12 cellular contexts compared by ENCODE assay signal in genomic region chr3:58537412-58538301, GRCh38. TPM values are rescaled to one million over a fixed set of nuclear protein-coding genes. Genes with fewer than 3 reads are reported as not detected.
DNase-seq lines count a peak whose midpoint lies in the region; ATAC-seq, FAIRE-seq and TF ChIP-seq lines count a peak whose summit lies in the region.
"Had no signal": no experiment of that assay in that cellular context is flagged by ENCODE, and none has a peak within 500 bp of the region (broad histone marks: within the 10 kb centered on the region; RNA-seq: fewer than 3 reads in every experiment).

No MANE protein-coding gene starts in this region.

- TF ChIP-seq POLR2A in K562 (conservative IDR thresholded peaks at IDR 0.05) = no peak
- no peak for TF ChIP-seq POLR2A in gastrocnemius medialis (IDR thresholded peaks at IDR 0.05)

- TF ChIP-seq CTCF in GM23338 (conservative IDR thresholded peaks at IDR 0.05; ENCODE audit: low read depth in 2 of 2) (no peak), K562 (IDR thresholded peaks at IDR 0.05 in 2 of 3, conservative IDR thresholded peaks at IDR 0.05 in 1 of 3; ENCODE audit: insufficient read depth in 2 of 3, low read depth in 1 of 3, low read length in 3 of 3) (no peak), left lung (IDR thresholded peaks at IDR 0.05) (no peak), gastrocnemius medialis (IDR thresholded peaks at IDR 0.05 in 4 of 5, conservative IDR thresholded peaks at IDR 0.05 in 1 of 5) (no peak), GM10248 (IDR thresholded peaks at IDR 0.05; ENCODE audit: control extremely low read depth, extremely low read depth, low read depth, missing control alignments) (no peak)

- peak overlapping the region; percentile 56; the same call in 1 of the 2 replicates for H2AFZ ChIP-seq in GM23338
- H2AFZ ChIP-seq in K562 (ENCODE audit: low read depth, low read length) = no peak overlapping the region

- H3K4me3 ChIP-seq in GM23338 (no peak overlapping the region), K562 (no peak overlapping the region), left lung (no peak overlapping the region), gastrocnemius medialis (peak overlapping the region in 1 of 4 donors; percentile 42)

- no peak overlapping the region for H3K27ac ChIP-seq in GM23338 (ENCODE audit: low read depth)
- no peak overlapping the region for H3K27ac ChIP-seq in K562 (ENCODE audit: extremely low read depth, low read depth, low read length)
- peak overlapping the region; percentile 53 to 69 for H3K27ac ChIP-seq in left lung
- peak overlapping the region; percentile 43 to 84 (median 74) for H3K27ac ChIP-seq in gastrocnemius medialis

- H4K20me1 ChIP-seq in GM23338 (replicated peaks; ENCODE audit: insufficient read depth) (no peaks in the 10 kb centered on the region), K562 (replicated peaks; ENCODE audit: control insufficient read depth, insufficient read depth, low read length) (no peaks in the 10 kb centered on the region; the same call in 1 of the 2 replicates)

- H3K27me3 Mint-ChIP-seq in GM23338 (ENCODE audit: insufficient read depth, low read depth, poor library complexity) = peaks cover 6% of the 10 kb centered on the region

- in situ Hi-C loops in K562 (cut with MboI) = loop anchor here (10.0 kb wide), 1 partner anchor 353 kb away; no protein-coding TSS in a partner anchor
- in situ Hi-C loops in gastrocnemius medialis (cut with MboI; ENCODE audit: low sequenced_read_pairs in 4 of 4) = loop anchor here in 3 of 4 donors (10.0 to 25.0 kb wide), 2 partner anchors 73 to 350 kb away; no protein-coding TSS in a partner anchor

- no peaks in the 10 kb centered on the region for H3K9me3 Mint-ChIP-seq in GM23338
- H3K9me3 Mint-ChIP-seq: CD8-positive, alpha-beta T cell; natural killer cell treated with Interleukin-12 subunit alpha and Interleukin-12 subunit beta and Interleukin-15 and Interleukin-18, amount 100 ng/mL, for 72 hours had no signal

- H3K4me2 ChIP-seq in GM23338 (no peak overlapping the region), K562 (ENCODE audit: insufficient read depth, low read length) (no peak overlapping the region)

- H3K9me3 ChIP-seq in K562 (replicated peaks; ENCODE audit: control insufficient read depth, insufficient read depth, low read depth, low read length) = no peaks in the 10 kb centered on the region
- H3K9me3 ChIP-seq in left lung = no peaks in the 10 kb centered on the region
- H3K9me3 ChIP-seq in gastrocnemius medialis = no peaks in the 10 kb centered on the region

- BruUV-seq in K562 (replicated peaks; lab: Mats Ljungman, UMichigan) = no TSS peak

- CTCF ChIA-PET in K562 (lab: Yijun Ruan, JAX; ENCODE audit: low intra/inter-chr PET ratio) (no interaction called here), GM10248 (lab: Yijun Ruan, JAX) (interaction anchor here (1.1 to 4.2 kb wide), 11 partner anchors 8 to 231 kb away, joined by 3 to 20 read pairs (median 3); partner anchors contain the start of genes HTD2 and RPP14)

- intact Hi-C loops in K562 (cut with micrococcal nuclease) (no loop called here), left lung (cut with DNase I) (no loop called here), gastrocnemius medialis (cut with DNase I; ENCODE audit: low total_unique reads) (loop anchor here (10.0 kb wide), 1 partner anchor 353 kb away; no protein-coding TSS in a partner anchor)

- no peaks in the 10 kb centered on the region for H3K4me1 ChIP-seq in GM23338 (ENCODE audit: insufficient read depth)
- H3K4me1 ChIP-seq in K562 (replicated peaks in 1 of 2; ENCODE audit: control insufficient read depth in 2 of 2, insufficient read depth in 2 of 2, low read length in 2 of 2) = peaks cover 4 to 7% of the 10 kb centered on the region in 2 experiments; a peak in 2 of 5 replicates
- H3K4me1 ChIP-seq in left lung = peaks cover 12 to 27% of the 10 kb centered on the region in 2 donors
- H3K4me1 ChIP-seq in gastrocnemius medialis = peaks cover 16 to 20% of the 10 kb centered on the region in 2 donors

- H3F3A ChIP-seq in GM23338 (replicated peaks; ENCODE audit: low read depth) = no peaks in the 10 kb centered on the region

- H3K36me3 ChIP-seq in GM23338 (ENCODE audit: insufficient read depth) (no peaks in the 10 kb centered on the region), K562 (ENCODE audit: control insufficient read depth, insufficient read depth, low read length) (no peaks in the 10 kb centered on the region), left lung (no peaks in the 10 kb centered on the region), gastrocnemius medialis (no peaks in the 10 kb centered on the region)

- no peak for TF ChIP-seq RAD21 in K562 (CRISPR knock-in tag; conservative IDR thresholded peaks at IDR 0.05 in 1 of 2, IDR thresholded peaks at IDR 0.05 in 1 of 2)

- no peak for FAIRE-seq in K562 (lab: Jason Lieb, UNC)

- H3K36me3 Mint-ChIP-seq in GM23338 (ENCODE audit: low read depth) = no peaks in the 10 kb centered on the region
- H3K36me3 Mint-ChIP-seq: CD8-positive, alpha-beta T cell; natural killer cell treated with Interleukin-12 subunit alpha and Interleukin-12 subunit beta and Interleukin-15 and Interleukin-18, amount 100 ng/mL, for 72 hours had no signal

- no peaks in the 10 kb centered on the region for H3K9me2 ChIP-seq in GM23338 (ENCODE audit: insufficient read depth)

- H3K27me3 ChIP-seq in GM23338 (ENCODE audit: insufficient read depth) = no peaks in the 10 kb centered on the region
- H3K27me3 ChIP-seq in K562 (ENCODE audit: control insufficient read depth in 2 of 2, insufficient read depth in 2 of 2, low read length in 2 of 2) = no peaks in the 10 kb centered on the region; a peak in 2 of 5 replicates
- no peaks in the 10 kb centered on the region for H3K27me3 ChIP-seq in left lung
- H3K27me3 ChIP-seq in gastrocnemius medialis = no peaks in the 10 kb centered on the region

- no peak for TF ChIP-seq EP300 in K562 (IDR thresholded peaks at IDR 0.05; ENCODE audit: low read length)

- no peak overlapping the region for H3K9ac ChIP-seq in K562 (ENCODE audit: insufficient read depth in 1 of 2, low read depth in 2 of 2, low read length in 2 of 2)

- no peak overlapping the region for H3K27ac Mint-ChIP-seq in GM23338
- H3K27ac Mint-ChIP-seq: CD8-positive, alpha-beta T cell; natural killer cell treated with Interleukin-12 subunit alpha and Interleukin-12 subunit beta and Interleukin-15 and Interleukin-18, amount 100 ng/mL, for 72 hours had no signal

- DNase-seq in GM23338 (ENCODE audit: low spot score) = no peak
- peak in 1 of 4 experiments; percentile 1 for DNase-seq in K562 (ENCODE audit: extremely low read depth in 1 of 4, low spot score in 3 of 4)
- DNase-seq in left lung = no peak
- DNase-seq in gastrocnemius medialis = no peak
- DNase-seq in iPS-NIHi7 (ENCODE audit: extremely low spot score) = no peak
- DNase-seq in GM10248 (ENCODE audit: extremely low spot score) = no peak
- DNase-seq: CD8-positive, alpha-beta T cell; T-helper 9 cell had no signal

- POLR2A ChIA-PET in K562 (lab: Yijun Ruan, JAX) = interaction anchor here (1.0 kb wide), 1 partner anchor 32 kb away, joined by 3 read pairs; no protein-coding TSS in a partner anchor
- POLR2A ChIA-PET in GM10248 (lab: Yijun Ruan, JAX) = no interaction called here

- no peak overlapping the region for H3K4me3 Mint-ChIP-seq in GM23338
- H3K4me3 Mint-ChIP-seq: CD8-positive, alpha-beta T cell; natural killer cell treated with Interleukin-12 subunit alpha and Interleukin-12 subunit beta and Interleukin-15 and Interleukin-18, amount 100 ng/mL, for 72 hours had no signal

- WGBS in K562 (ENCODE audit: insufficient coverage, low coverage, missing lambda C conversion rate) = 20% methylated on average over 4 of the region's 4 CpGs

- H3K79me2 ChIP-seq in GM23338 (replicated peaks; ENCODE audit: insufficient read depth) (no peaks in the 10 kb centered on the region), K562 (ENCODE audit: control insufficient read depth, insufficient read depth, low read length) (no peaks in the 10 kb centered on the region)

- ATAC-seq in GM23338 (no peak), K562 (no peak), left lung (peak; percentile 74), gastrocnemius medialis (peak; percentile 67 to 83), GM21381 (IDR thresholded peaks at IDR 0.05; ENCODE audit: unreplicated experiment) (no peak), GM18498 (IDR thresholded peaks at IDR 0.05; ENCODE audit: unreplicated experiment) (no peak)
- ATAC-seq: CD8-positive, alpha-beta T cell; natural killer cell treated with Interleukin-12 subunit alpha and Interleukin-12 subunit beta and Interleukin-15 and Interleukin-18, amount 100 ng/mL, for 72 hours had no signal

- H3K4me1 Mint-ChIP-seq in GM23338 = peaks cover 15% of the 10 kb centered on the region

- H3K9me1 ChIP-seq in K562 (ENCODE audit: control insufficient read depth, insufficient read depth, low read length) = no peaks in the 10 kb centered on the region

RNA-seq across cellular contexts. Expression of gene ACOX2, which starts 0.7 kb away (rescaled TPM):
- 0.31 and 1.1 TPM in 2 replicates for total RNA-seq in GM23338 (2014; rRNA removed; shearing (Covaris generic))
- polyA plus RNA-seq in GM23338 (2016; fragmentation: Nextera tagmentation; extraction: Ambion mirVana) (1.9 and 2.9 TPM in 2 replicates), K562 (2011; rRNA removed) (not detected in 2 replicates), K562 (2014; fragmentation: Illumina TruSeq; extraction: Trizol) (not detected in 2 replicates), K562 (2014; fragmentation: Nextera tagmentation; extraction: Ambion mirVana) (under 1 TPM in 1 of 2 experiments, not detected in 1; 0.15 TPM), K562 (2014; rRNA removed) (not detected in 2 replicates)
- not detected in 2 replicates for total RNA-seq in K562 (2011; cell fraction: chromatin; rRNA removed; ENCODE audit: low replicate concordance)
- not detected in 2 replicates for total RNA-seq in K562 (2011; cell fraction: nucleolus; rRNA removed)
- total RNA-seq in K562 (2011; cell fraction: nucleoplasm; rRNA removed) = not detected in 2 replicates
- total RNA-seq in K562 (2014; rRNA removed) (not detected in 2 replicates), K562 (2014; rRNA removed; fragmentation: Illumina TruSeq; extraction: Trizol) (not detected in 2 replicates), K562 (2015; rRNA removed; fragmentation: Illumina TruSeq; extraction: Trizol) (not detected in 2 replicates), K562 (2021) (not detected in 2 replicates), left lung (10 to 100 TPM in 1 of 2 donors, 1 to 10 TPM in 1; 9.8 to 31.0 TPM), gastrocnemius medialis (10 to 100 TPM in 1 of 4 donors, 1 to 10 TPM in 3; 1.6 to 10.4 (median 5.7) TPM)
- not detected in 2 replicates for polyA plus RNA-seq in K562 (2011; cell fraction: cytosol; rRNA removed)
- not detected in 2 replicates for polyA plus RNA-seq in K562 (2011; cell fraction: nucleus; rRNA removed)
- polyA plus RNA-seq in K562 (2012) = 0.25 TPM in 1 of 2 replicates, not detected in the other
- polyA minus RNA-seq in K562 (2011; rRNA and poly(A)+ RNA removed) = 0.63 TPM in 1 of 2 replicates, not detected in the other
- polyA minus RNA-seq in K562 (2011; cell fraction: cytosol; rRNA and poly(A)+ RNA removed) = not detected in 2 replicates
- not detected in 2 replicates for polyA minus RNA-seq in K562 (2011; cell fraction: nucleus; rRNA and poly(A)+ RNA removed)
- total RNA-seq: CD8-positive, alpha-beta T cell; natural killer cell treated with Interleukin-12 subunit alpha and Interleukin-12 subunit beta and Interleukin-15 and Interleukin-18, amount 100 ng/mL, for 72 hours; OCI-LY7 had no signal

RNA-seq across cellular contexts. Expression of gene FAM107A, which starts 39.5 kb away (rescaled TPM):
- 0.89 and 1.0 TPM in 2 replicates for total RNA-seq in GM23338 (2014; rRNA removed; shearing (Covaris generic))
- polyA plus RNA-seq in GM23338 (2016; fragmentation: Nextera tagmentation; extraction: Ambion mirVana) (0.61 and 1.1 TPM in 2 replicates), K562 (2011; rRNA removed) (not detected in 2 replicates), K562 (2014; fragmentation: Illumina TruSeq; extraction: Trizol) (not detected in 2 replicates), K562 (2014; fragmentation: Nextera tagmentation; extraction: Ambion mirVana) (not detected), K562 (2014; rRNA removed) (not detected in 2 replicates)
- not detected in 2 replicates for total RNA-seq in K562 (2011; cell fraction: chromatin; rRNA removed; ENCODE audit: low replicate concordance)
- total RNA-seq in K562 (2011; cell fraction: nucleolus; rRNA removed) = not detected in 2 replicates
- total RNA-seq in K562 (2011; cell fraction: nucleoplasm; rRNA removed) = not detected in 2 replicates
- total RNA-seq in K562 (2014; rRNA removed) (not detected in 2 replicates), K562 (2014; rRNA removed; fragmentation: Illumina TruSeq; extraction: Trizol) (not detected in 2 replicates), K562 (2015; rRNA removed; fragmentation: Illumina TruSeq; extraction: Trizol) (not detected in 2 replicates), K562 (2021) (0.07 TPM in 1 of 2 replicates, not detected in the other), left lung (10 to 100 TPM in 1 of 2 donors, 1 to 10 TPM in 1; 9.2 to 46.5 TPM), gastrocnemius medialis (10 to 100 TPM; 21.1 to 28.5 (median 27.6) TPM)
- not detected in 2 replicates for polyA plus RNA-seq in K562 (2011; cell fraction: cytosol; rRNA removed)
- polyA plus RNA-seq in K562 (2011; cell fraction: nucleus; rRNA removed) = not detected in 2 replicates
- not detected in 2 replicates for polyA plus RNA-seq in K562 (2012)
- not detected in 2 replicates for polyA minus RNA-seq in K562 (2011; rRNA and poly(A)+ RNA removed)
- polyA minus RNA-seq in K562 (2011; cell fraction: cytosol; rRNA and poly(A)+ RNA removed) = not detected in 2 replicates
- not detected in 2 replicates for polyA minus RNA-seq in K562 (2011; cell fraction: nucleus; rRNA and poly(A)+ RNA removed)
- total RNA-seq: CD8-positive, alpha-beta T cell; natural killer cell treated with Interleukin-12 subunit alpha and Interleukin-12 subunit beta and Interleukin-15 and Interleukin-18, amount 100 ng/mL, for 72 hours; OCI-LY7 had no signal

RNA-seq across cellular contexts. Expression of gene KCTD6, which starts 45.8 kb away (rescaled TPM):
- 22.8 and 28.3 TPM in 2 replicates for total RNA-seq in GM23338 (2014; rRNA removed; shearing (Covaris generic))
- polyA plus RNA-seq in GM23338 (2016; fragmentation: Nextera tagmentation; extraction: Ambion mirVana) (27.0 and 34.6 TPM in 2 replicates), K562 (2011; rRNA removed) (5.0 and 5.1 TPM in 2 replicates), K562 (2014; fragmentation: Illumina TruSeq; extraction: Trizol) (4.2 and 5.9 TPM in 2 replicates), K562 (2014; fragmentation: Nextera tagmentation; extraction: Ambion mirVana) (1 to 10 TPM; 4.0 to 4.5 TPM), K562 (2014; rRNA removed) (3.9 and 5.3 TPM in 2 replicates)
- total RNA-seq in K562 (2011; cell fraction: chromatin; rRNA removed; ENCODE audit: low replicate concordance) = 7.6 and 24.0 TPM in 2 replicates
- 3.5 and 5.3 TPM in 2 replicates for total RNA-seq in K562 (2011; cell fraction: nucleolus; rRNA removed)
- 7.4 and 11.0 TPM in 2 replicates for total RNA-seq in K562 (2011; cell fraction: nucleoplasm; rRNA removed)
- total RNA-seq in K562 (2014; rRNA removed) (2.1 and 4.4 TPM in 2 replicates), K562 (2014; rRNA removed; fragmentation: Illumina TruSeq; extraction: Trizol) (3.7 and 5.1 TPM in 2 replicates), K562 (2015; rRNA removed; fragmentation: Illumina TruSeq; extraction: Trizol) (5.2 and 5.3 TPM in 2 replicates), K562 (2021) (3.0 and 3.5 TPM in 2 replicates), left lung (10 to 100 TPM in 1 of 2 donors, 1 to 10 TPM in 1; 8.1 to 10.7 TPM), gastrocnemius medialis (1 to 10 TPM; 4.3 to 8.3 (median 5.8) TPM)
- 2.4 and 3.2 TPM in 2 replicates for polyA plus RNA-seq in K562 (2011; cell fraction: cytosol; rRNA removed)
- 2.8 and 3.6 TPM in 2 replicates for polyA plus RNA-seq in K562 (2011; cell fraction: nucleus; rRNA removed)
- 2.8 and 3.2 TPM in 2 replicates for polyA plus RNA-seq in K562 (2012)
- polyA minus RNA-seq in K562 (2011; rRNA and poly(A)+ RNA removed) = 4.3 and 5.2 TPM in 2 replicates
- 2.5 TPM in 1 of 2 replicates, not detected in the other for polyA minus RNA-seq in K562 (2011; cell fraction: cytosol; rRNA and poly(A)+ RNA removed)
- 4.7 and 8.1 TPM in 2 replicates for polyA minus RNA-seq in K562 (2011; cell fraction: nucleus; rRNA and poly(A)+ RNA removed)

Comparison
In these comparisons a context has a peak if more than half of its experiments do, and no peak if none do; other contexts are left out.
1. ATAC-seq: peak in left lung (single experiment) and gastrocnemius medialis (2 of 2); none in GM23338 (single experiment), K562 (single experiment), GM21381 (single experiment) and GM18498 (single experiment).
2. H3K27ac ChIP-seq: peak in left lung (2 of 2) and gastrocnemius medialis (4 of 4); none in GM23338 (single experiment) and K562 (single experiment).